Comparison of ENCODE assay signal across 25 cellular contexts in the genomic region with DNA sequence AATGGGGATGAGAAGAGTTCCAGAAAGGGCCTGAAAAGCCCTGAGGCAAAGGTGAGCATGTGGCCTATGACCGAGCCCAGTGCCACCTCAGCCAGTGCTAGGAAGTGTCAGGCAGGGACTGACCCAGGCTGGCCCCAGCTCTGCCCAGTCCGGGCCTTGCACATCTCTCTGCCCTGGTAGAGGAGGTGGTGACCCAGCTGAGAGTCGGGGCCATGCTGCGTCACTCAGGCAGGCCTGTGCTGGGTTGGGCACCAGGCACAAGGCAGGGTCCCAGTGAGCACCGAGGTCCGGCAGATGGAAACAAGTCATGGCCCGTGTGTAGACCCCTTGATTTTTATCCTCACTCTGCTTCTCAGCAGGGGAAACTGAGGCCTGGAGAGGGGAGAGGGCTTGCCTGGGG. TPM values are rescaled to one million over a fixed set of nuclear protein-coding genes. Genes with fewer than 3 reads are reported as not detected.
A peak's percentile ranks its signal among the peaks of the same experiment; 100 is the strongest.
DNase-seq lines count a peak whose midpoint lies in the region; ATAC-seq lines count a peak whose summit lies in the region.
"Had no signal": no experiment of that assay in that cellular context is flagged by ENCODE, and none has a peak within 500 bp of the region (broad histone marks: within the 10 kb centered on the region; RNA-seq: fewer than 3 reads in every experiment).

No MANE protein-coding gene starts in this region.

- POLR2A ChIA-PET in CD8-positive, alpha-beta memory T cell (lab: Charles Lee), result interaction anchor here (1.0 to 2.3 kb wide), 3 partner anchors 12 to 102 kb away, joined by 3 to 10 read pairs (median 8); a partner anchor contains a TSS

- H3K4me3 Mint-ChIP-seq in CD8-positive, alpha-beta memory T cell, result no peak overlapping the region

- H3K4me1 ChIP-seq in BLaER1 (peaks cover 56% of the 10 kb centered on the region), duodenal mucosa (ENCODE audit: control insufficient read depth in 1 of 2, insufficient read depth in 2 of 2, low read length in 2 of 2) (peaks cover 28 to 63% of the 10 kb centered on the region in 2 donors), mucosa of stomach (ENCODE audit: control insufficient read depth, insufficient read depth, low read length) (peaks cover 74% of the 10 kb centered on the region)
- peaks cover 48% of the 10 kb centered on the region for H3K4me1 ChIP-seq in CD8-positive, alpha-beta memory T cell (ENCODE audit: insufficient read depth, low read length)
- H3K4me1 ChIP-seq: breast epithelium, prostate gland had no signal

- H3K36me3 ChIP-seq in BLaER1, result no peaks in the 10 kb centered on the region
- no peaks in the 10 kb centered on the region for H3K36me3 ChIP-seq in CD8-positive, alpha-beta memory T cell (ENCODE audit: insufficient read depth, low read length)
- H3K36me3 ChIP-seq in duodenal mucosa (ENCODE audit: control insufficient read depth in 1 of 2, insufficient read depth in 2 of 2, low read length in 2 of 2), result peaks cover 0 to 7% of the 10 kb centered on the region in 2 donors
- no peaks in the 10 kb centered on the region for H3K36me3 ChIP-seq in mucosa of stomach (ENCODE audit: control insufficient read depth, insufficient read depth, low read length)
- H3K36me3 ChIP-seq: breast epithelium, prostate gland had no signal

- no peaks in the 10 kb centered on the region for H3K27me3 ChIP-seq in BLaER1
- no peaks in the 10 kb centered on the region for H3K27me3 ChIP-seq in CD8-positive, alpha-beta memory T cell (ENCODE audit: insufficient read depth, low read length, poor library complexity, severe bottlenecking)
- H3K27me3 ChIP-seq in duodenal mucosa (ENCODE audit: control insufficient read depth in 1 of 2, insufficient read depth in 2 of 2, low read length in 2 of 2), result no peaks in the 10 kb centered on the region
- H3K27me3 ChIP-seq in mucosa of stomach (ENCODE audit: control insufficient read depth, insufficient read depth, low read length), result peaks cover 5% of the 10 kb centered on the region

- no peak overlapping the region for H3K9ac ChIP-seq in BLaER1
- H3K9ac ChIP-seq in duodenal mucosa (ENCODE audit: low read depth in 1 of 2, low read length in 2 of 2), result peak overlapping the region; percentile 77 to 86
- peak overlapping the region; percentile 87 for H3K9ac ChIP-seq in mucosa of stomach (ENCODE audit: low read length)

- H3K9me3 Mint-ChIP-seq in CD8-positive, alpha-beta memory T cell, result no peaks in the 10 kb centered on the region
- H3K9me3 Mint-ChIP-seq: stimulated activated naive B cell treated with anti-CD40 and anti-IgM and Interleukin-4, amounts not matched to agents 10 μg/mL and 1 μg/mL and 100 μg/mL, for 72 hours had no signal

- H3K4me1 Mint-ChIP-seq in CD8-positive, alpha-beta memory T cell, result peaks cover 42 to 77% (median 45%) of the 10 kb centered on the region in 3 donors

- peaks cover 0 to 2% (median 0%) of the 10 kb centered on the region in 3 donors for H3K36me3 Mint-ChIP-seq in CD8-positive, alpha-beta memory T cell
- H3K36me3 Mint-ChIP-seq: stimulated activated naive B cell treated with anti-CD40 and anti-IgM and Interleukin-4, amounts not matched to agents 10 μg/mL and 1 μg/mL and 100 μg/mL, for 72 hours had no signal

- H3K9me3 ChIP-seq in BLaER1, result no peaks in the 10 kb centered on the region
- H3K9me3 ChIP-seq in CD8-positive, alpha-beta memory T cell (ENCODE audit: low read length), result no peaks in the 10 kb centered on the region
- no peaks in the 10 kb centered on the region for H3K9me3 ChIP-seq in duodenal mucosa (ENCODE audit: control insufficient read depth in 1 of 2, low read length in 2 of 2)
- H3K9me3 ChIP-seq in mucosa of stomach (ENCODE audit: control insufficient read depth, low read length), result no peaks in the 10 kb centered on the region
- H3K9me3 ChIP-seq: breast epithelium, prostate gland had no signal

- DNase-seq in CD8-positive, alpha-beta memory T cell, result no peak
- DNase-seq in NOMO-1 treated with dmso at 0.1 percent for 144 hours (lab: John Stamatoyannopoulos, UW; ENCODE audit: unreplicated experiment) (no peak), pons (ENCODE audit: low spot score) (no peak), activated gamma-delta T cell (lab: John Stamatoyannopoulos, UW) (no peak)
- DNase-seq: activated effector memory CD4-positive, alpha-beta T cell treated with anti-CD3 and anti-CD28 coated beads, Interleukin-2, amount 50 U/mL, for 16 hours; amniotic stem cell; GF-D8; NCI-H1092; NCI-H2029; NCI-H226; NCI-H748 treated with DMSO at 0.1 percent for 48 hours; Right ventricle myocardium superior; stimulated activated CD4-positive, alpha-beta T cell treated with anti-CD3 and anti-CD28 coated beads, Interleukin-2, amount 100 ng/mL, for 24 hours; stimulated activated naive B cell treated with anti-CD40 and anti-IgM and Interleukin-4, amounts not matched to agents 10 μg/mL and 1 μg/mL and 100 μg/mL, for 72 hours; SW 1271 had no signal

- peak overlapping the region in 6 of 8 donors; percentile 29 to 87 (median 58) for H3K27ac Mint-ChIP-seq in CD8-positive, alpha-beta memory T cell

- no peak for ATAC-seq in HG02571 (IDR thresholded peaks at IDR 0.05; ENCODE audit: unreplicated experiment)

- H3K4me2 ChIP-seq in BLaER1, result peak overlapping the region; percentile 74

- H3K27ac ChIP-seq in BLaER1 (no peak overlapping the region), duodenal mucosa (ENCODE audit: low read depth, low read length) (peak overlapping the region; percentile 84)
- H3K27ac ChIP-seq in CD8-positive, alpha-beta memory T cell (ENCODE audit: low read depth, low read length), result no peak overlapping the region
- H3K27ac ChIP-seq: breast epithelium, coronary artery, prostate gland had no signal

- H3K27me3 Mint-ChIP-seq in CD8-positive, alpha-beta memory T cell, result no peaks in the 10 kb centered on the region

- H4K20me1 ChIP-seq in BLaER1, result no peaks in the 10 kb centered on the region

- H3K4me3 ChIP-seq in BLaER1 (no peak overlapping the region), duodenal mucosa (ENCODE audit: low read depth in 1 of 2, low read length in 2 of 2) (peak overlapping the region; percentile 61 to 62), mucosa of stomach (ENCODE audit: low read length) (peak overlapping the region; percentile 74)
- no peak overlapping the region for H3K4me3 ChIP-seq in CD8-positive, alpha-beta memory T cell (ENCODE audit: low read length)
- H3K4me3 ChIP-seq: breast epithelium, coronary artery, prostate gland had no signal

- CTCF ChIA-PET in CD8-positive, alpha-beta memory T cell (lab: Charles Lee), result interaction anchor here (1.0 to 1.3 kb wide), 2 partner anchors 20 to 102 kb away, joined by 3 to 4 read pairs; a partner anchor contains a TSS

RNA-seq across cellular contexts. Expression of a gene that starts 0.7 kb away (rescaled TPM):
- 1 to 10 TPM in 1 of 2 experiments, under 1 TPM in 1; 0.49 to 1.1 TPM for total RNA-seq in CD8-positive, alpha-beta memory T cell
- not detected for polyA plus RNA-seq in CD8-positive, alpha-beta memory T cell
- total RNA-seq: skeletal muscle tissue had no signal
- polyA plus RNA-seq: AG04450, fibroblast of lung had no signal

RNA-seq across cellular contexts. Expression of a gene that starts 12.7 kb away (rescaled TPM):
- total RNA-seq in CD8-positive, alpha-beta memory T cell, result 10 to 100 TPM; 54.6 to 56.8 TPM
- 4.3 TPM for polyA plus RNA-seq in CD8-positive, alpha-beta memory T cell

Comparison
In these comparisons a context has a peak if more than half of its experiments do, and no peak if none do; other contexts are left out.
1. H3K4me3 ChIP-seq: peak in duodenal mucosa (2 of 2) and mucosa of stomach (single experiment); none in BLaER1 (single experiment) and CD8-positive, alpha-beta memory T cell (single experiment).